8 cellular contexts compared by ENCODE assay signal in genomic region chr7:26200113-26200443, GRCh38. TPM values are rescaled to one million over a fixed set of nuclear protein-coding genes. Genes with fewer than 3 reads are reported as not detected.
DNase-seq lines count a peak whose midpoint lies in the region; ATAC-seq and TF ChIP-seq lines count a peak whose summit lies in the region.

No MANE protein-coding gene starts in this region.

- H3K27me3 ChIP-seq in gastroesophageal sphincter (no peaks in the 10 kb centered on the region), osteoblast (ENCODE audit: insufficient read depth, low read length) (no peaks in the 10 kb centered on the region), thoracic aorta (replicated peaks; ENCODE audit: insufficient read depth) (no peaks in the 10 kb centered on the region)

- DNase-seq in GM04504 (ENCODE audit: low read depth): peak; percentile 24
- DNase-seq in RWPE1 (ENCODE audit: low spot score): peak; percentile 45
- DNase-seq in activated gamma-delta T cell treated with Interleukin-2 at 50 U/mL for 16 hours: peak; percentile 75
- peak; percentile 73 for DNase-seq in osteoblast (ENCODE audit: insufficient read length, low spot score, missing footprints)
- no peak for DNase-seq in thoracic aorta (ENCODE audit: low spot score)

- TF ChIP-seq CTCF in RWPE1 (conservative IDR thresholded peaks at IDR 0.05; ENCODE audit: low read depth) (no peak), gastroesophageal sphincter (IDR thresholded peaks at IDR 0.05) (no peak), osteoblast (IDR thresholded peaks at IDR 0.05; ENCODE audit: extremely low read depth, low read depth, low read length) (no peak), thoracic aorta (IDR thresholded peaks at IDR 0.05) (no peak)

- H3K9me3 ChIP-seq in gastroesophageal sphincter: no peaks in the 10 kb centered on the region
- H3K9me3 ChIP-seq in osteoblast (ENCODE audit: low read depth, low read length): no peaks in the 10 kb centered on the region
- no peaks in the 10 kb centered on the region for H3K9me3 ChIP-seq in thoracic aorta

- CTCF ChIA-PET in RWPE1 (lab: Yijun Ruan, JAX): interaction anchor here (0.8 kb wide), 1 partner anchor 165 kb away, joined by 3 read pairs; no protein-coding TSS in a partner anchor

- H3K36me3 ChIP-seq in gastroesophageal sphincter (peaks cover 14 to 26% of the 10 kb centered on the region in 2 donors), osteoblast (ENCODE audit: insufficient read depth, low read length) (peaks cover 33% of the 10 kb centered on the region), thoracic aorta (peaks cover 22% of the 10 kb centered on the region)

- no peak for TF ChIP-seq EP300 in gastroesophageal sphincter (IDR thresholded peaks at IDR 0.05)

- peaks cover 89% of the 10 kb centered on the region for H3K79me2 ChIP-seq in osteoblast (ENCODE audit: insufficient read depth, low read length)

- WGBS in gastroesophageal sphincter (ENCODE audit: low coverage in 1 of 2), 2 donors: 0% methylated on average over 8 to 25 of the region's 28 CpGs

- H3K27ac ChIP-seq in RWPE1 (peak overlapping the region; percentile 100), gastroesophageal sphincter (peak overlapping the region; percentile 98 to 99 (median 99)), osteoblast (ENCODE audit: low read depth, low read length) (peak overlapping the region; percentile 98), thoracic aorta (peak overlapping the region; percentile 100)

- H3K4me3 ChIP-seq in gastroesophageal sphincter (peak overlapping the region; percentile 93 to 98), osteoblast (ENCODE audit: insufficient read depth, low read length) (peak overlapping the region; percentile 98), thoracic aorta (peak overlapping the region; percentile 98)

- peak overlapping the region; percentile 59 for H2AFZ ChIP-seq in osteoblast (ENCODE audit: low read length)

- H4K20me1 ChIP-seq in osteoblast (ENCODE audit: insufficient read depth, low read length): peaks cover 75% of the 10 kb centered on the region

- H3K4me1 ChIP-seq in gastroesophageal sphincter (peaks cover 25 to 55% (median 34%) of the 10 kb centered on the region in 3 donors), osteoblast (ENCODE audit: insufficient read depth, low read length) (peaks cover 42% of the 10 kb centered on the region), thoracic aorta (ENCODE audit: control insufficient read depth in 1 of 2, low read depth in 2 of 2) (peaks cover 48 to 49% of the 10 kb centered on the region in 2 donors)

- ATAC-seq in HG03571 (IDR thresholded peaks at IDR 0.05; ENCODE audit: unreplicated experiment) (peak; percentile 6), gastroesophageal sphincter (no peak), thoracic aorta (ENCODE audit: insufficient number of reproducible peaks, low FRiP score, low read depth) (no peak), HG02623 (IDR thresholded peaks at IDR 0.05; ENCODE audit: unreplicated experiment) (no peak)

- POLR2A ChIA-PET in RWPE1 (lab: Yijun Ruan, JAX; ENCODE audit: low non-redundant PET): interaction anchor here (0.6 to 1.2 kb wide), 5 partner anchors 14 to 530 kb away, joined by 3 to 4 read pairs (median 3); no protein-coding TSS in a partner anchor

- H3K4me2 ChIP-seq in osteoblast (ENCODE audit: insufficient read depth, low read length): peak overlapping the region; percentile 84

- no peak for TF ChIP-seq POLR2A in gastroesophageal sphincter (IDR thresholded peaks at IDR 0.05)

RNA-seq across cellular contexts. Expression of gene HNRNPA2B1, which starts 0.5 kb away (rescaled TPM):
- total RNA-seq in gastroesophageal sphincter (100 to 1,000 TPM; 171 to 210 (median 189) TPM), osteoblast (82.9 and 83.1 TPM in 2 replicates), thoracic aorta (100 to 1,000 TPM; 142 to 204 TPM)

RNA-seq across cellular contexts. Expression of gene CBX3, which starts 1.5 kb away (rescaled TPM):
- total RNA-seq in gastroesophageal sphincter: 10 to 100 TPM; 61.1 to 92.1 (median 83.3) TPM
- 136 and 142 TPM in 2 replicates for total RNA-seq in osteoblast
- 10 to 100 TPM; 53.7 to 64.2 TPM for total RNA-seq in thoracic aorta

RNA-seq across cellular contexts. Expression of gene NFE2L3, which starts 48.1 kb away (rescaled TPM):
- total RNA-seq in gastroesophageal sphincter: 1 to 10 TPM in 3 of 4 donors, under 1 TPM in 1; 0.62 to 4.4 (median 2.2) TPM
- total RNA-seq in osteoblast: 0.59 and 1.4 TPM in 2 replicates
- total RNA-seq in thoracic aorta: 1 to 10 TPM; 2.8 to 4.5 TPM
